2 cellular contexts compared by ENCODE assay signal in the genomic region with DNA sequence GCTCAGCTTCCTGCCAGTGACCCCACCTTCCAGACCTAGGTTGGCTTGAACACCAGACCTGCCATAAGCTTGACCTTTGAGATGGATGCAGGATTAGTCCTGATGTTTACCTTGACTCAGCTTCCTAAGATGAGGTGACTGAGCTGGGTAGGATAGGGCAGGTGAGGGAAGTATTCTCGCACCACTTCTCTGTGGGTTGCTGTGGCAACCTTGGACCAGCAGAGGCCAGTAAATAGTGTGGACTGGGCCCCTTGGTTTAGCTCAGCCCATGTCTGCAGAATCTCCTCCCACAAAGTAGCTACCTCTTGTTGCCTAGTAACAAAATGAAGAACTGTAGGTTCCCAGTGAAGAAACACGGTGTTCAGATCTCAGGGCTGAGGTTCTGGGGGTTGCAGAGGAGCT.
TF ChIP-seq lines count a peak whose summit lies in the region.

No MANE protein-coding gene starts in this region.

TF ChIP-seq in IMR-90, 13 proteins besides CTCF, POLR2A, EP300 and RAD21:
- TF ChIP-seq FOS (IDR thresholded peaks at IDR 0.05; ENCODE audit: low read depth, low read length): no peak
- no peak for TF ChIP-seq CEBPB (IDR thresholded peaks at IDR 0.05; ENCODE audit: low read depth, low read length)
- TF ChIP-seq RFX5 (IDR thresholded peaks at IDR 0.05; ENCODE audit: low read depth, low read length): no peak
- TF ChIP-seq BHLHE40 (IDR thresholded peaks at IDR 0.05; ENCODE audit: low read depth, low read length): no peak
- no peak for TF ChIP-seq MAZ (IDR thresholded peaks at IDR 0.05; ENCODE audit: borderline replicate concordance, low read depth, low read length)
- no peak for TF ChIP-seq MAFK (IDR thresholded peaks at IDR 0.05; ENCODE audit: low read depth, low read length)
- no peak for TF ChIP-seq NFE2L2 (IDR thresholded peaks at IDR 0.05; ENCODE audit: low read depth, low read length)

TF ChIP-seq in HepG2, 621 proteins besides CTCF, POLR2A, EP300 and RAD21:
- TF ChIP-seq STAG1 (CRISPR knock-in tag; IDR thresholded peaks at IDR 0.05): peak; percentile 17; the same call in 1 of the 2 replicates
- TF ChIP-seq ZNF33A (CRISPR knock-in tag; IDR thresholded peaks at IDR 0.05; ENCODE audit: borderline replicate concordance): no peak
- 0 out of 2 replicates have a peak, but pooled peaks have one; percentile 13 for TF ChIP-seq SAP130 (CRISPR knock-in tag; IDR thresholded peaks at IDR 0.05; ENCODE audit: low read depth)
- peak; percentile 51; the same call in 1 of the 2 replicates for TF ChIP-seq RFX1 (IDR thresholded peaks at IDR 0.05)
- TF ChIP-seq, protein P1, sequence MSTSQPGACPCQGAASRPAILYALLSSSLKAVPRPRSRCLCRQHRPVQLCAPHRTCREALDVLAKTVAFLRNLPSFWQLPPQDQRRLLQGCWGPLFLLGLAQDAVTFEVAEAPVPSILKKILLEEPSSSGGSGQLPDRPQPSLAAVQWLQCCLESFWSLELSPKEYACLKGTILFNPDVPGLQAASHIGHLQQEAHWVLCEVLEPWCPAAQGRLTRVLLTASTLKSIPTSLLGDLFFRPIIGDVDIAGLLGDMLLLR (CRISPR knock-in tag; IDR thresholded peaks at IDR 0.05): no peak
- TF ChIP-seq RFX3 (CRISPR knock-in tag; IDR thresholded peaks at IDR 0.05): peak; percentile 29; the same call in 1 of the 2 replicates
